Comparison of ENCODE assay signal across 25 cellular contexts in genomic region chr11:8059571-8060011, GRCh38. TPM values are rescaled to one million over a fixed set of nuclear protein-coding genes. Genes with fewer than 3 reads are reported as not detected.
DNase-seq lines count a peak whose midpoint lies in the region; FAIRE-seq and TF ChIP-seq lines count a peak whose summit lies in the region.
"Had no signal": no experiment of that assay in that cellular context is flagged by ENCODE, and none has a peak within 500 bp of the region (broad histone marks: within the 10 kb centered on the region; RNA-seq: fewer than 3 reads in every experiment).

No MANE protein-coding gene starts in this region.

- FAIRE-seq in H54 (lab: Jason Lieb, UNC): no peak

- in situ Hi-C loops in transverse colon (cut with MboI; ENCODE audit: low pct_ligation_motif_present in 1 of 4, low pct_unique_long_range_greater_than_20kb in 1 of 4, low sequenced_read_pairs in 3 of 4): no loop called here

- H3K27ac ChIP-seq in cingulate gyrus (ENCODE audit: low read depth, low read length): peak overlapping the region; percentile 47
- H3K27ac ChIP-seq in stomach: no peak overlapping the region
- H3K27ac ChIP-seq in transverse colon: no peak overlapping the region
- H3K27ac ChIP-seq: epithelial cell of prostate, ovary, right lobe of liver had no signal

- H3K9me3 ChIP-seq in stomach: no peaks in the 10 kb centered on the region
- H3K9me3 ChIP-seq in transverse colon: no peaks in the 10 kb centered on the region
- H3K9me3 ChIP-seq: ovary, right lobe of liver had no signal

- TF ChIP-seq POLR2A in stomach (IDR thresholded peaks at IDR 0.05) (no peak), H54 (IDR thresholded peaks at IDR 0.05; ENCODE audit: low read depth, low read length) (no peak), transverse colon (IDR thresholded peaks at IDR 0.05) (no peak)

- WGBS in stomach, 5 donors: 36 to 50% (median 46%) methylated on average over 10 of the region's 10 CpGs
- 50 to 54% methylated on average over 2 to 10 of the region's 10 CpGs for WGBS in transverse colon (ENCODE audit: low coverage in 1 of 2), 2 donors

- H3K4me3 ChIP-seq in stomach: no peak overlapping the region
- H3K4me3 ChIP-seq in transverse colon: no peak overlapping the region
- H3K4me3 ChIP-seq: lung, ovary, right lobe of liver had no signal

- TF ChIP-seq CTCF in stomach (IDR thresholded peaks at IDR 0.05) (no peak), transverse colon (IDR thresholded peaks at IDR 0.05) (no peak)

- TF ChIP-seq EP300 in stomach (IDR thresholded peaks at IDR 0.05) (no peak), transverse colon (IDR thresholded peaks at IDR 0.05; ENCODE audit: low read depth) (no peak)

- intact Hi-C loops in stomach (cut with DNase I; ENCODE audit: low total_unique reads) (no loop called here), transverse colon (cut with DNase I; ENCODE audit: low total_unique reads) (no loop called here)

- H3K4me1 ChIP-seq in stomach: peaks cover 0 to 41% (median 14%) of the 10 kb centered on the region in 4 donors
- H3K4me1 ChIP-seq in transverse colon: peaks cover 0 to 21% (median 6%) of the 10 kb centered on the region in 4 donors
- H3K4me1 ChIP-seq: right lobe of liver had no signal

- H3K27me3 ChIP-seq in stomach (peaks cover 0 to 8% (median 0%) of the 10 kb centered on the region in 3 donors), transverse colon (no peaks in the 10 kb centered on the region)
- H3K27me3 ChIP-seq: ovary, right lobe of liver had no signal

- peak; percentile 49 for DNase-seq in activated CD8-positive, alpha-beta memory T cell treated with anti-CD3 and anti-CD28 coated beads for 24 hours
- DNase-seq in activated CD8-positive, alpha-beta memory T cell treated with anti-CD3 and anti-CD28 coated beads, Interleukin-2, amount 50 U/mL, for 4 hours: no peak
- peak; percentile 86 for DNase-seq in mesenteric fat pad (ENCODE audit: low spot score)
- peak; percentile 16 for DNase-seq in stomach
- no peak for DNase-seq in NOMO-1 treated with DMSO at 0.1 percent for 48 hours (lab: John Stamatoyannopoulos, UW; ENCODE audit: unreplicated experiment)
- DNase-seq in H54 (ENCODE audit: insufficient read length, low spot score): no peak
- no peak for DNase-seq in transverse colon
- DNase-seq: activated CD4-positive, CD25-positive, alpha-beta regulatory T cell treated with anti-CD3 and anti-CD28 coated beads, Interleukin-2, amount 50 U/mL, for 72 hours; activated CD8-positive, alpha-beta T cell treated with anti-CD3 and anti-CD28 coated beads for 36 hours; activated naive CD4-positive, alpha-beta T cell treated with anti-CD3 and anti-CD28 coated beads, Interleukin-2, amount 50 U/mL, for 16 hours; activated T-cell treated with anti-CD3 and anti-CD28 coated beads, Interleukin-2, amount 50 U/mL, for 72 hours; aorta; central memory CD4-positive, alpha-beta T cell; GF-D8; HFFc6; NCI-H1092; NCI-H2029; PC-3; SIG-M5 had no signal

- H3K36me3 ChIP-seq in stomach (no peaks in the 10 kb centered on the region), transverse colon (no peaks in the 10 kb centered on the region)
- H3K36me3 ChIP-seq: ovary, right lobe of liver had no signal

RNA-seq across cellular contexts. Expression of gene TUB, which starts 21.4 kb away (rescaled TPM):
- total RNA-seq in mesenteric fat pad (5.9 TPM), stomach (10 to 100 TPM in 1 of 5 donors, 1 to 10 TPM in 1, under 1 TPM in 2, not detected in 1; under 0.01 to 12.1 (median 2.4) TPM), transverse colon (1 to 10 TPM in 3 of 4 donors, under 1 TPM in 1; 1.00 to 7.1 (median 2.6) TPM)
- polyA plus RNA-seq in stomach: 1 to 10 TPM in 2 of 3 donors, under 1 TPM in 1; 0.83 to 2.1 (median 1.4) TPM
- polyA plus RNA-seq: CD8-positive, alpha-beta memory T cell had no signal

Comparison
In these comparisons a context has a peak if more than half of its experiments do, and no peak if none do; other contexts are left out.
1. DNase-seq: peak in activated CD8-positive, alpha-beta memory T cell treated with anti-CD3 and anti-CD28 coated beads for 24 hours (single experiment), mesenteric fat pad (single experiment) and stomach (single experiment); none in activated CD8-positive, alpha-beta memory T cell treated with anti-CD3 and anti-CD28 coated beads, Interleukin-2, amount 50 U/mL, for 4 hours (single experiment), NOMO-1 treated with DMSO at 0.1 percent for 48 hours (single experiment), H54 (single experiment) and transverse colon (single experiment).